In genomic region chr16:57109500-57110105, GRCh38 we compare ENCODE assay signal across 1 cellular context.
A peak's percentile ranks its signal among the peaks of the same experiment; 100 is the strongest.
TF ChIP-seq lines count a peak whose summit lies in the region.

No MANE protein-coding gene starts in this region.

TF ChIP-seq in K562, 482 proteins besides CTCF, POLR2A, EP300 and RAD21 (continued from another document and continues in another):
- no peak for TF ChIP-seq RERE (CRISPR knock-in tag; IDR thresholded peaks at IDR 0.05; ENCODE audit: borderline replicate concordance)
- TF ChIP-seq ESRRB (CRISPR knock-in tag; IDR thresholded peaks at IDR 0.05; ENCODE audit: borderline replicate concordance), result no peak
- no peak for TF ChIP-seq CREB3L1 (IDR thresholded peaks at IDR 0.05; ENCODE audit: borderline replicate concordance, low read depth)
- no peak for TF ChIP-seq GABPB1 (CRISPR knock-in tag; IDR thresholded peaks at IDR 0.05)
- no peak for TF ChIP-seq WHSC1 (IDR thresholded peaks at IDR 0.05; ENCODE audit: low read length)
- no peak for TF ChIP-seq ARID1B (IDR thresholded peaks at IDR 0.05)
- no peak for TF ChIP-seq POLR2AphosphoS2 (IDR thresholded peaks at IDR 0.05; ENCODE audit: low read length)
- TF ChIP-seq HNRNPL (IDR thresholded peaks at IDR 0.05; ENCODE audit: low read depth, low read length), result no peak
- no peak for TF ChIP-seq TAF9B (IDR thresholded peaks at IDR 0.05; ENCODE audit: partially characterized antibody)
- no peak for TF ChIP-seq ZNF586 (CRISPR knock-in tag; conservative IDR thresholded peaks at IDR 0.05)
- TF ChIP-seq SRSF9 (IDR thresholded peaks at IDR 0.05; ENCODE audit: borderline replicate concordance, low read depth, low read length), result no peak
- no peak for TF ChIP-seq FOSL1 (tag; conservative IDR thresholded peaks at IDR 0.05)
- TF ChIP-seq RAD51 (IDR thresholded peaks at IDR 0.05; ENCODE audit: borderline replicate concordance, low read depth), result no peak
- no peak for TF ChIP-seq ZNF121 (CRISPR knock-in tag; conservative IDR thresholded peaks at IDR 0.05)
- no peak for TF ChIP-seq ZNF212 (CRISPR knock-in tag; IDR thresholded peaks at IDR 0.05)
- TF ChIP-seq ZBTB43 (CRISPR knock-in tag; IDR thresholded peaks at IDR 0.05), result no peak
- TF ChIP-seq DEAF1 (CRISPR knock-in tag; IDR thresholded peaks at IDR 0.05), result no peak
- TF ChIP-seq NR0B1 (IDR thresholded peaks at IDR 0.05; ENCODE audit: partially characterized antibody), result no peak
- no peak for TF ChIP-seq MTA3 (IDR thresholded peaks at IDR 0.05; ENCODE audit: borderline replicate concordance)
- TF ChIP-seq ZBTB1 (CRISPR knock-in tag; IDR thresholded peaks at IDR 0.05; ENCODE audit: borderline replicate concordance, low read depth), result no peak
- TF ChIP-seq ZNF354B (CRISPR knock-in tag; IDR thresholded peaks at IDR 0.05), result peak; percentile 56; the same call in 1 of the 2 replicates
- TF ChIP-seq ZBTB49 (CRISPR knock-in tag; IDR thresholded peaks at IDR 0.05; ENCODE audit: borderline replicate concordance), result no peak
- TF ChIP-seq LARP7 (IDR thresholded peaks at IDR 0.05), result no peak
- no peak for TF ChIP-seq FOXJ3 (CRISPR knock-in tag; IDR thresholded peaks at IDR 0.05)
- TF ChIP-seq HES1 (IDR thresholded peaks at IDR 0.05; ENCODE audit: low read depth), result no peak
- no peak for TF ChIP-seq POLR2B (IDR thresholded peaks at IDR 0.05; ENCODE audit: low read depth, partially characterized antibody)
- no peak for TF ChIP-seq CREM (IDR thresholded peaks at IDR 0.05; ENCODE audit: low read depth)
- no peak for TF ChIP-seq HSF4 (CRISPR knock-in tag; IDR thresholded peaks at IDR 0.05; ENCODE audit: borderline replicate concordance)
- no peak for TF ChIP-seq NRF1 (conservative IDR thresholded peaks at IDR 0.05 in 1 of 2, IDR thresholded peaks at IDR 0.05 in 1 of 2)
- TF ChIP-seq HOMEZ (CRISPR knock-in tag; IDR thresholded peaks at IDR 0.05), result no peak
- no peak for TF ChIP-seq ZBTB7A (IDR thresholded peaks at IDR 0.05; ENCODE audit: borderline replicate concordance, control insufficient read depth, low read depth, low read length)
- TF ChIP-seq TFE3 (CRISPR knock-in tag; IDR thresholded peaks at IDR 0.05), result no peak
- TF ChIP-seq HOXB6 (CRISPR knock-in tag; IDR thresholded peaks at IDR 0.05; ENCODE audit: borderline replicate concordance), result no peak
- TF ChIP-seq E2F6 (IDR thresholded peaks at IDR 0.05; ENCODE audit: borderline replicate concordance in 1 of 2, extremely low read depth in 1 of 2, insufficient read depth in 1 of 2, insufficient read length in 1 of 2, low read depth in 1 of 2, low read length in 1 of 2, poor library complexity in 1 of 2, severe bottlenecking in 1 of 2), result no peak
- peak; percentile 88 for TF ChIP-seq BCL6 (CRISPR knock-in tag; IDR thresholded peaks at IDR 0.05)
- no peak for TF ChIP-seq REST (CRISPR knock-in tag; IDR thresholded peaks at IDR 0.05; ENCODE audit: low read depth)
- peak; percentile 97 for TF ChIP-seq ZNF766 (CRISPR knock-in tag; conservative IDR thresholded peaks at IDR 0.05)
